ENCODE assay signal across 8 cellular contexts in genomic region chr1:202348509-202349262, GRCh38. TPM values are rescaled to one million over a fixed set of nuclear protein-coding genes. Genes with fewer than 3 reads are reported as not detected.
DNase-seq lines count a peak whose midpoint lies in the region; ATAC-seq and TF ChIP-seq lines count a peak whose summit lies in the region.

PPP1R12B (plus strand) TSS chr1:202348699; CDS start chr1:202348852, 153 bp downstream.

- H3K36me3 ChIP-seq in effector memory CD4-positive, alpha-beta T cell (ENCODE audit: control insufficient read depth, insufficient read depth, low read length): no peaks in the 10 kb centered on the region

- H3K27me3 Mint-ChIP-seq in memory B cell: no peaks in the 10 kb centered on the region

- peak within 1 kb of the TSS; percentile 100 for H3K4me3 Mint-ChIP-seq in memory B cell

- H3K4me1 Mint-ChIP-seq in memory B cell: peaks cover 20% of the 10 kb centered on the region

- peak within 1 kb of the TSS; percentile 77 for H3K27ac ChIP-seq in effector memory CD4-positive, alpha-beta T cell (ENCODE audit: insufficient read depth, low read length, poor library complexity, severe bottlenecking)

- DNase-seq in CMK (ENCODE audit: low read depth) (peak; percentile 97), GM20000 (ENCODE audit: low spot score) (peak; percentile 90), HT-29 (ENCODE audit: low spot score) (peak; percentile 97), NOMO-1 (lab: John Stamatoyannopoulos, UW; ENCODE audit: unreplicated experiment in 2 of 2) (peak; percentile 99), memory B cell (ENCODE audit: low spot score in 2 of 2) (peak; percentile 88 to 92)
- peak; percentile 90 to 94 (median 93) for DNase-seq in effector memory CD4-positive, alpha-beta T cell
- peak; percentile 89 for DNase-seq in stimulated activated CD8-positive, alpha-beta memory T cell treated with anti-CD3 and anti-CD28 coated beads, Interleukin-12 subunit alpha, Interleukin-12 subunit beta, amount 100 ng/mL, for 24 hours (ENCODE audit: extremely low read depth)

- H3K9me3 Mint-ChIP-seq in memory B cell: no peaks in the 10 kb centered on the region

- peak within 1 kb of the TSS; percentile 95 for H3K27ac Mint-ChIP-seq in memory B cell

- H3K36me3 Mint-ChIP-seq in memory B cell: no peaks in the 10 kb centered on the region

- CTCF ChIA-PET in activated CD8-positive, alpha-beta memory T cell treated with anti-CD3 and anti-CD28 coated beads for 36 hours (lab: Charles Lee): no interaction called here

- ATAC-seq in memory B cell (ENCODE audit: low read depth): peak; percentile 96

- TF ChIP-seq CTCF in GM20000 (IDR thresholded peaks at IDR 0.05; ENCODE audit: extremely low read depth, missing control alignments): no peak

- no peaks in the 10 kb centered on the region for H3K27me3 ChIP-seq in effector memory CD4-positive, alpha-beta T cell (replicated peaks; ENCODE audit: control insufficient read depth, insufficient read depth, low read length, poor library complexity, severe bottlenecking)

- H3K4me3 ChIP-seq in effector memory CD4-positive, alpha-beta T cell (ENCODE audit: insufficient read depth, low read depth, low read length, poor library complexity, severe bottlenecking): peak within 1 kb of the TSS; percentile 94

- POLR2A ChIA-PET in activated CD8-positive, alpha-beta memory T cell treated with anti-CD3 and anti-CD28 coated beads for 36 hours (lab: Charles Lee): interaction anchor here (1.5 kb wide), 1 partner anchor 658 kb away, joined by 3 read pairs; the partner anchor contains the start of gene TMEM183A

- H3K9me3 ChIP-seq in effector memory CD4-positive, alpha-beta T cell (ENCODE audit: control insufficient read depth, low read length): no peaks in the 10 kb centered on the region

- peaks cover 6% of the 10 kb centered on the region for H3K4me1 ChIP-seq in effector memory CD4-positive, alpha-beta T cell (ENCODE audit: control insufficient read depth, insufficient read depth, low read length, poor library complexity, severe bottlenecking)

RNA-seq across cellular contexts. Expression of gene PPP1R12B, which starts in this region (rescaled TPM):
- total RNA-seq in HT-29 (2014; rRNA removed; shearing (Covaris generic)): 13.7 and 18.7 TPM in 2 replicates
- 10 to 100 TPM; 12.4 to 14.3 TPM for total RNA-seq in activated CD8-positive, alpha-beta memory T cell treated with anti-CD3 and anti-CD28 coated beads for 36 hours

Comparison
In these comparisons a context has a peak if more than half of its experiments do, and no peak if none do; other contexts are left out.
1. Peak in every context shown above with its lines: DNase-seq, ATAC-seq, H3K4me3 ChIP-seq and H3K27ac ChIP-seq.